In the genomic region with DNA sequence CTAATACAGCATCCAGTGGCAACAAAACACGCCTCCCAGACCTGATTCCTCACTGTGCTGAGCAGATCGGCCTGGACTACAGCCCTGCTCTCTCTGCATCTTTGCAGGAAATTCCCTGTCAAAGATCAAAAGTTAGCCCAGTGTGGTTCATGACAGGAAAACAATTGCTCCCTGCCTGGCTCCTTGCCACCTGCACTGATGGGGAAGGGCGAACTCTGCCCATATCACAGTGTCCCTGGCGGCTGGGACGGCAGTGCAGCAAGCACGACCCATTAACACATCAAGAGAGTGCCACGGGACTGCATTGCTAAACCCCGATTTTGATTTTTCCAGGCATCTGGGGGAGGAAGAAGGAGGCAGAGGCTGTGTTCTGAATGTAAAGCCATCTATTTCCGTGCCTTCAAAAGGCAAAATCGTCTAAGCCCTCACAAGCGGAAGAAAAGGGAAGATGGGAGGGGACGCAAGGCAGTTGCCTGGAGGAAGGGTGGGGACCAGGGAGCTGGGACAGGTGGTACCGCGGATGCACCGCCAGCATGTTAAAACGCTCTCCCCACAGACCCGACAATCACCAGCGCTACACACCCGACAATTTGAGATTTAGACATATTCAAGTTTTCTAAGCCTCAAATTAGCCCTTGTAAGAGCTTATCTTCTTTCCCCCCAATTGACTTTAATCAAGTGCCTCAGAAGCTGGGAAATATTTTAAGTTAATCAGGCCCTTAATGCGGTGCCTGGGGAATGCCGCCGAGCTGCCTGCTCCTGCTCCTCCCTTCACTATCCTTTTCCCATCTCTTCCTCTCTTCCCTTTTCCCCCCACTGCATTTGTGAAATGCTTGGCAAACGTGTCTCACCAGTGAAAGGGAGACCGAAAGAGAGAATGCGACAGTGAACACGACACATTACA, we compare ENCODE assay signal across 1 cellular context.
TF ChIP-seq lines count a peak whose summit lies in the region.

No MANE protein-coding gene starts in this region.

TF ChIP-seq in GM23338, 12 proteins besides CTCF, POLR2A, EP300 and RAD21 (continued from another document):
- TF ChIP-seq, protein P1, sequence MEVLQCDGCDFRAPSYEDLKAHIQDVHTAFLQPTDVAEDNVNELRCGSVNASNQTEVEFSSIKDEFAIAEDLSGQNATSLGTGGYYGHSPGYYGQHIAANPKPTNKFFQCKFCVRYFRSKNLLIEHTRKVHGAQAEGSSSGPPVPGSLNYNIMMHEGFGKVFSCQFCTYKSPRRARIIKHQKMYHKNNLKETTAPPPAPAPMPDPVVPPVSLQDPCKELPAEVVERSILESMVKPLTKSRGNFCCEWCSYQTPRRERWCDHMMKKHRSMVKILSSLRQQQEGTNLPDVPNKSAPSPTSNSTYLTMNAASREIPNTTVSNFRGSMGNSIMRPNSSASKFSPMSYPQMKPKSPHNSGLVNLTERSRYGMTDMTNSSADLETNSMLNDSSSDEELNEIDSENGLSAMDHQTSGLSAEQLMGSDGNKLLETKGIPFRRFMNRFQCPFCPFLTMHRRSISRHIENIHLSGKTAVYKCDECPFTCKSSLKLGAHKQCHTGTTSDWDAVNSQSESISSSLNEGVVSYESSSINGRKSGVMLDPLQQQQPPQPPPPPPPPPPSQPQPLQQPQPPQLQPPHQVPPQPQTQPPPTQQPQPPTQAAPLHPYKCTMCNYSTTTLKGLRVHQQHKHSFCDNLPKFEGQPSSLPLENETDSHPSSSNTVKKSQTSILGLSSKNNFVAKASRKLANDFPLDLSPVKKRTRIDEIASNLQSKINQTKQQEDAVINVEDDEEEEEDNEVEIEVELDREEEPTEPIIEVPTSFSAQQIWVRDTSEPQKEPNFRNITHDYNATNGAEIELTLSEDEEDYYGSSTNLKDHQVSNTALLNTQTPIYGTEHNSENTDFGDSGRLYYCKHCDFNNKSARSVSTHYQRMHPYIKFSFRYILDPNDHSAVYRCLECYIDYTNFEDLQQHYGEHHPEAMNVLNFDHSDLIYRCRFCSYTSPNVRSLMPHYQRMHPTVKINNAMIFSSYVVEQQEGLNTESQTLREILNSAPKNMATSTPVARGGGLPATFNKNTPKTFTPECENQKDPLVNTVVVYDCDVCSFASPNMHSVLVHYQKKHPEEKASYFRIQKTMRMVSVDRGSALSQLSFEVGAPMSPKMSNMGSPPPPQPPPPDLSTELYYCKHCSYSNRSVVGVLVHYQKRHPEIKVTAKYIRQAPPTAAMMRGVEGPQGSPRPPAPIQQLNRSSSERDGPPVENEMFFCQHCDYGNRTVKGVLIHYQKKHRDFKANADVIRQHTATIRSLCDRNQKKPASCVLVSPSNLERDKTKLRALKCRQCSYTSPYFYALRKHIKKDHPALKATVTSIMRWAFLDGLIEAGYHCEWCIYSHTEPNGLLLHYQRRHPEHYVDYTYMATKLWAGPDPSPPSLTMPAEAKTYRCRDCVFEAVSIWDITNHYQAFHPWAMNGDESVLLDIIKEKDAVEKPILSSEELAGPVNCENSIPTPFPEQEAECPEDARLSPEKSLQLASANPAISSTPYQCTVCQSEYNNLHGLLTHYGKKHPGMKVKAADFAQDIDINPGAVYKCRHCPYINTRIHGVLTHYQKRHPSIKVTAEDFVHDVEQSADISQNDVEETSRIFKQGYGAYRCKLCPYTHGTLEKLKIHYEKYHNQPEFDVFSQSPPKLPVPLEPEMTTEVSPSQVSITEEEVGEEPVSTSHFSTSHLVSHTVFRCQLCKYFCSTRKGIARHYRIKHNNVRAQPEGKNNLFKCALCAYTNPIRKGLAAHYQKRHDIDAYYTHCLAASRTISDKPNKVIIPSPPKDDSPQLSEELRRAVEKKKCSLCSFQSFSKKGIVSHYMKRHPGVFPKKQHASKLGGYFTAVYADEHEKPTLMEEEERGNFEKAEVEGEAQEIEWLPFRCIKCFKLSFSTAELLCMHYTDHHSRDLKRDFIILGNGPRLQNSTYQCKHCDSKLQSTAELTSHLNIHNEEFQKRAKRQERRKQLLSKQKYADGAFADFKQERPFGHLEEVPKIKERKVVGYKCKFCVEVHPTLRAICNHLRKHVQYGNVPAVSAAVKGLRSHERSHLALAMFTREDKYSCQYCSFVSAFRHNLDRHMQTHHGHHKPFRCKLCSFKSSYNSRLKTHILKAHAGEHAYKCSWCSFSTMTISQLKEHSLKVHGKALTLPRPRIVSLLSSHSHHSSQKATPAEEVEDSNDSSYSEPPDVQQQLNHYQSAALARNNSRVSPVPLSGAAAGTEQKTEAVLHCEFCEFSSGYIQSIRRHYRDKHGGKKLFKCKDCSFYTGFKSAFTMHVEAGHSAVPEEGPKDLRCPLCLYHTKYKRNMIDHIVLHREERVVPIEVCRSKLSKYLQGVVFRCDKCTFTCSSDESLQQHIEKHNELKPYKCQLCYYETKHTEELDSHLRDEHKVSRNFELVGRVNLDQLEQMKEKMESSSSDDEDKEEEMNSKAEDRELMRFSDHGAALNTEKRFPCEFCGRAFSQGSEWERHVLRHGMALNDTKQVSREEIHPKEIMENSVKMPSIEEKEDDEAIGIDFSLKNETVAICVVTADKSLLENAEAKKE (CRISPR knock-in tag; IDR thresholded peaks at IDR 0.05) = no peak
- TF ChIP-seq JUNB (IDR thresholded peaks at IDR 0.05; ENCODE audit: unreplicated experiment) (no peak), NANOG (IDR thresholded peaks at IDR 0.05; ENCODE audit: borderline replicate concordance) (no peak), STAT1 (IDR thresholded peaks at IDR 0.05; ENCODE audit: unreplicated experiment) (no peak), CREB1 (CRISPR knock-in tag; IDR thresholded peaks at IDR 0.05; ENCODE audit: low read depth) (no peak), EZH2phosphoT487 (IDR thresholded peaks at IDR 0.05; ENCODE audit: unreplicated experiment) (no peak), POLR2AphosphoS5 (IDR thresholded peaks at IDR 0.05; ENCODE audit: low read depth) (no peak), ZNF114 (CRISPR knock-in tag; IDR thresholded peaks at IDR 0.05) (no peak), EZH2 (IDR thresholded peaks at IDR 0.05; ENCODE audit: low read depth, unreplicated experiment) (no peak)
